ENCODE assay signal across 1 cellular context in genomic region chr18:59696311-59697235, GRCh38.
TF ChIP-seq lines count a peak whose summit lies in the region.

No MANE protein-coding gene starts in this region.

TF ChIP-seq in H1, 55 proteins besides CTCF, POLR2A, EP300 and RAD21 (continued from another document):
- TF ChIP-seq JUN (IDR thresholded peaks at IDR 0.05; ENCODE audit: low read depth, low read length), result no peak
- TF ChIP-seq CBX5 (IDR thresholded peaks at IDR 0.05; ENCODE audit: low read depth, low read length), result no peak
- TF ChIP-seq NRF1 (IDR thresholded peaks at IDR 0.05; ENCODE audit: low read depth, low read length), result no peak
- TF ChIP-seq SRF (IDR thresholded peaks at IDR 0.05; ENCODE audit: low read depth, low read length), result no peak
- TF ChIP-seq CBX8 (IDR thresholded peaks at IDR 0.05; ENCODE audit: borderline replicate concordance, low read depth, low read length), result no peak
- TF ChIP-seq GTF2F1 (IDR thresholded peaks at IDR 0.05; ENCODE audit: borderline replicate concordance, low read depth, low read length), result no peak
- TF ChIP-seq ZNF274 (IDR thresholded peaks at IDR 0.05; ENCODE audit: borderline replicate concordance, extremely low read depth, low read length), result no peak
- no peak for TF ChIP-seq CHD1 (IDR thresholded peaks at IDR 0.05; ENCODE audit: low read depth, low read length)
- TF ChIP-seq, protein P1, sequence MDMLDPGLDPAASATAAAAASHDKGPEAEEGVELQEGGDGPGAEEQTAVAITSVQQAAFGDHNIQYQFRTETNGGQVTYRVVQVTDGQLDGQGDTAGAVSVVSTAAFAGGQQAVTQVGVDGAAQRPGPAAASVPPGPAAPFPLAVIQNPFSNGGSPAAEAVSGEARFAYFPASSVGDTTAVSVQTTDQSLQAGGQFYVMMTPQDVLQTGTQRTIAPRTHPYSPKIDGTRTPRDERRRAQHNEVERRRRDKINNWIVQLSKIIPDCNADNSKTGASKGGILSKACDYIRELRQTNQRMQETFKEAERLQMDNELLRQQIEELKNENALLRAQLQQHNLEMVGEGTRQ (IDR thresholded peaks at IDR 0.05; ENCODE audit: low read length), result no peak
- TF ChIP-seq RXRA (IDR thresholded peaks at IDR 0.05; ENCODE audit: insufficient read depth, low read depth, low read length), result no peak
- no peak for TF ChIP-seq CREB1 (IDR thresholded peaks at IDR 0.05)
- TF ChIP-seq RBBP5 (IDR thresholded peaks at IDR 0.05; ENCODE audit: borderline replicate concordance, low read depth, low read length), result peak; percentile 78
- TF ChIP-seq RFX5 (IDR thresholded peaks at IDR 0.05; ENCODE audit: borderline replicate concordance, low read depth, low read length), result no peak
- TF ChIP-seq SP4 (IDR thresholded peaks at IDR 0.05; ENCODE audit: low read length), result no peak
- no peak for TF ChIP-seq PHF8 (conservative IDR thresholded peaks at IDR 0.05; ENCODE audit: low read depth, low read length)
- TF ChIP-seq SP1 (IDR thresholded peaks at IDR 0.05; ENCODE audit: low read depth, low read length), result no peak
- no peak for TF ChIP-seq BCL11A (IDR thresholded peaks at IDR 0.05; ENCODE audit: low read depth in 2 of 2, low read length in 2 of 2)
- TF ChIP-seq GABPA (IDR thresholded peaks at IDR 0.05; ENCODE audit: borderline replicate concordance, insufficient read depth, low read length), result no peak; the same call in 1 of the 2 replicates
- TF ChIP-seq SUZ12 (IDR thresholded peaks at IDR 0.05; ENCODE audit: low read length), result peak; percentile 84
- no peak for TF ChIP-seq SIN3A (conservative IDR thresholded peaks at IDR 0.05 in 1 of 2, IDR thresholded peaks at IDR 0.05 in 1 of 2; ENCODE audit: low read depth in 1 of 2, low read length in 2 of 2)
- TF ChIP-seq SIRT6 (IDR thresholded peaks at IDR 0.05; ENCODE audit: low read length), result no peak
- no peak for TF ChIP-seq YY1 (IDR thresholded peaks at IDR 0.05; ENCODE audit: low read depth, low read length)
- TF ChIP-seq RNF2 (IDR thresholded peaks at IDR 0.05; ENCODE audit: borderline replicate concordance, low read depth, low read length, missing control alignments, poor library complexity, severe bottlenecking), result peak; percentile 21
- TF ChIP-seq SP2 (IDR thresholded peaks at IDR 0.05; ENCODE audit: low read length), result no peak
- TF ChIP-seq CHD7 (IDR thresholded peaks at IDR 0.05; ENCODE audit: insufficient replicate concordance, low read length), result no peak
- TF ChIP-seq POLR2AphosphoS5 (IDR thresholded peaks at IDR 0.05; ENCODE audit: low read depth, low read length), result no peak
- 0 out of 4 replicates have a peak, but pooled peaks of 1 of the 2 experiments have one; percentile 19 for TF ChIP-seq HDAC2 (IDR thresholded peaks at IDR 0.05; ENCODE audit: borderline replicate concordance in 1 of 2, low read depth in 2 of 2, low read length in 2 of 2)
- TF ChIP-seq SIX5 (IDR thresholded peaks at IDR 0.05; ENCODE audit: low read depth, low read length), result no peak
- TF ChIP-seq JUND (IDR thresholded peaks at IDR 0.05; ENCODE audit: low read length), result no peak
- TF ChIP-seq CEBPB (IDR thresholded peaks at IDR 0.05; ENCODE audit: low read depth, low read length), result no peak
- no peak for TF ChIP-seq KDM5A (IDR thresholded peaks at IDR 0.05; ENCODE audit: low read length)
- TF ChIP-seq KDM4A (IDR thresholded peaks at IDR 0.05; ENCODE audit: low read depth, low read length, severe bottlenecking), result peak; percentile 94
- no peak for TF ChIP-seq ATF3 (IDR thresholded peaks at IDR 0.05; ENCODE audit: insufficient read depth, low read depth, low read length)
- TF ChIP-seq CHD2 (IDR thresholded peaks at IDR 0.05; ENCODE audit: low read length), result no peak
- TF ChIP-seq KDM1A (IDR thresholded peaks at IDR 0.05; ENCODE audit: borderline replicate concordance, low read length), result no peak
- no peak for TF ChIP-seq TEAD4 (IDR thresholded peaks at IDR 0.05; ENCODE audit: low read depth, low read length)
- peak; percentile 66 for TF ChIP-seq EZH2 (IDR thresholded peaks at IDR 0.05; ENCODE audit: low read depth, low read length, severe bottlenecking)
- TF ChIP-seq NANOG (IDR thresholded peaks at IDR 0.05; ENCODE audit: insufficient read depth, low read depth, low read length, poor library complexity, severe bottlenecking), result no peak
- TF ChIP-seq MAFK (IDR thresholded peaks at IDR 0.05; ENCODE audit: low read depth, low read length), result no peak
- peak; percentile 63 for TF ChIP-seq ASH2L (IDR thresholded peaks at IDR 0.05; ENCODE audit: low read length)
- TF ChIP-seq, protein P2, sequence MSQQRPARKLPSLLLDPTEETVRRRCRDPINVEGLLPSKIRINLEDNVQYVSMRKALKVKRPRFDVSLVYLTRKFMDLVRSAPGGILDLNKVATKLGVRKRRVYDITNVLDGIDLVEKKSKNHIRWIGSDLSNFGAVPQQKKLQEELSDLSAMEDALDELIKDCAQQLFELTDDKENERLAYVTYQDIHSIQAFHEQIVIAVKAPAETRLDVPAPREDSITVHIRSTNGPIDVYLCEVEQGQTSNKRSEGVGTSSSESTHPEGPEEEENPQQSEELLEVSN (IDR thresholded peaks at IDR 0.05), result peak; percentile 89
